ENCODE assay signal across 10 cellular contexts in genomic region chr5:143826909-143827514, GRCh38. TPM values are rescaled to one million over a fixed set of nuclear protein-coding genes. Genes with fewer than 3 reads are reported as not detected.
DNase-seq lines count a peak whose midpoint lies in the region; ATAC-seq and TF ChIP-seq lines count a peak whose summit lies in the region.
"Had no signal": no experiment of that assay in that cellular context is flagged by ENCODE, and none has a peak within 500 bp of the region (broad histone marks: within the 10 kb centered on the region; RNA-seq: fewer than 3 reads in every experiment).

No MANE protein-coding gene starts in this region.

- no peaks in the 10 kb centered on the region for H3F3A ChIP-seq in smooth muscle cell (ENCODE audit: low read depth)

- H3K27ac ChIP-seq in mammary epithelial cell (ENCODE audit: insufficient read depth, low read depth, low read length): no peak overlapping the region
- no peak overlapping the region for H3K27ac ChIP-seq in smooth muscle cell (ENCODE audit: low read depth)
- H3K27ac ChIP-seq: 22Rv1 had no signal

- H3K9ac ChIP-seq in mammary epithelial cell (ENCODE audit: insufficient read depth, low read length) (no peak overlapping the region), smooth muscle cell (ENCODE audit: low read depth) (no peak overlapping the region)

- no TSS peak for BruUV-seq in mammary epithelial cell (replicated peaks; lab: Mats Ljungman, UMichigan)

- no peak overlapping the region for H3K4me2 ChIP-seq in mammary epithelial cell (ENCODE audit: insufficient read depth, low read depth, low read length)
- no peak overlapping the region for H3K4me2 ChIP-seq in smooth muscle cell

- H3K9me3 ChIP-seq in mammary epithelial cell (replicated peaks; ENCODE audit: insufficient read depth, low read length): no peaks in the 10 kb centered on the region
- H3K9me3 ChIP-seq in smooth muscle cell (replicated peaks; ENCODE audit: low read depth): no peaks in the 10 kb centered on the region

- intact Hi-C loops in mammary epithelial cell (cut with micrococcal nuclease): loop anchor here (5.0 to 10.0 kb wide), 6 partner anchors 132 to 905 kb away; no protein-coding TSS in a partner anchor

- H3K4me1 ChIP-seq in mammary epithelial cell (ENCODE audit: insufficient read depth, low read length): no peaks in the 10 kb centered on the region
- no peaks in the 10 kb centered on the region for H3K4me1 ChIP-seq in smooth muscle cell (ENCODE audit: low read depth)

- CTCF ChIA-PET in mammary epithelial cell (lab: Charles Lee; ENCODE audit: low non-redundant PET): interaction anchor here (0.6 kb wide), 1 partner anchor 817 kb away, joined by 3 read pairs; no protein-coding TSS in a partner anchor

- no peaks in the 10 kb centered on the region for H3K79me2 ChIP-seq in mammary epithelial cell (ENCODE audit: insufficient read depth, low read length)
- H3K79me2 ChIP-seq in smooth muscle cell (ENCODE audit: low read depth): no peaks in the 10 kb centered on the region

- no peaks in the 10 kb centered on the region for H3K36me3 ChIP-seq in mammary epithelial cell (ENCODE audit: insufficient read depth, low read length)
- H3K36me3 ChIP-seq in smooth muscle cell (ENCODE audit: low read depth): no peaks in the 10 kb centered on the region

- no peak overlapping the region for H2AFZ ChIP-seq in mammary epithelial cell (ENCODE audit: low read depth, low read length)
- H2AFZ ChIP-seq in smooth muscle cell (ENCODE audit: low read depth): no peak overlapping the region

- peak; percentile 98 for ATAC-seq in HG02610 (IDR thresholded peaks at IDR 0.05; ENCODE audit: unreplicated experiment)

- peak; percentile 6 for DNase-seq in DMS 273 (lab: John Stamatoyannopoulos, UW; ENCODE audit: unreplicated experiment)
- no peak for DNase-seq in DMS 273 treated with DMSO at 0.1 percent for 48 hours (lab: John Stamatoyannopoulos, UW)
- DNase-seq in NCI-H146 (lab: John Stamatoyannopoulos, UW): peak; percentile 46
- peak; percentile 72 for DNase-seq in mammary epithelial cell
- DNase-seq in D341Med (ENCODE audit: low spot score): no peak
- DNase-seq in smooth muscle cell (lab: John Stamatoyannopoulos, UW; ENCODE audit: unreplicated experiment): no peak
- no peak for DNase-seq in epidermal melanocyte (ENCODE audit: insufficient read length, low spot score)

- H3K27me3 ChIP-seq in mammary epithelial cell (ENCODE audit: insufficient read depth, low read length): no peaks in the 10 kb centered on the region
- no peaks in the 10 kb centered on the region for H3K27me3 ChIP-seq in smooth muscle cell (ENCODE audit: low read depth)

- no peak overlapping the region for H3K4me3 ChIP-seq in mammary epithelial cell (replicated peaks in 1 of 3; ENCODE audit: insufficient read depth in 1 of 3, low read depth in 2 of 3, low read length in 3 of 3)
- no peak overlapping the region for H3K4me3 ChIP-seq in smooth muscle cell

- in situ Hi-C loops in mammary epithelial cell (cut with MboI; ENCODE audit: low sequenced_read_pairs in 2 of 2): loop anchor here in 1 of 2 donors (5.0 to 25.0 kb wide), 4 partner anchors 140 to 422 kb away; partner anchors contain the start of gene NR3C1

- TF ChIP-seq CTCF in mammary epithelial cell (conservative IDR thresholded peaks at IDR 0.05 in 1 of 2, IDR thresholded peaks at IDR 0.05 in 1 of 2; ENCODE audit: extremely low read depth in 1 of 2, insufficient read depth in 1 of 2, low read depth in 1 of 2, low read length in 2 of 2) (no peak), smooth muscle cell (IDR thresholded peaks at IDR 0.05; ENCODE audit: borderline replicate concordance, insufficient read depth, poor library complexity, severe bottlenecking) (no peak)

- dilution Hi-C loops in mammary epithelial cell (cut with HindIII; ENCODE audit: low sequenced_read_pairs): no loop called here

- no peaks in the 10 kb centered on the region for H4K20me1 ChIP-seq in mammary epithelial cell (ENCODE audit: insufficient read depth, low read length)
- H4K20me1 ChIP-seq in smooth muscle cell (ENCODE audit: low read depth): no peaks in the 10 kb centered on the region

- WGBS in mammary epithelial cell (ENCODE audit: low coverage, missing lambda C conversion rate): 78% methylated on average over 3 of the region's 3 CpGs
- 81% methylated on average over 3 of the region's 3 CpGs for WGBS in smooth muscle cell (ENCODE audit: low lambda C conversion rate)

RNA-seq across cellular contexts. Expression of gene HMHB1, which starts 15.1 kb away (rescaled TPM):
- total RNA-seq in mammary epithelial cell (not detected), smooth muscle cell (not detected in 2 replicates)
- polyA plus RNA-seq in mammary epithelial cell (not detected), smooth muscle cell (not detected in 2 replicates)
- not detected for polyA minus RNA-seq in mammary epithelial cell
- total RNA-seq: RPMI7951 had no signal

Comparison
In these comparisons a context has a peak if more than half of its experiments do, and no peak if none do; other contexts are left out.
1. DNase-seq: peak in DMS 273 (single experiment), NCI-H146 (single experiment) and mammary epithelial cell (single experiment); none in DMS 273 treated with DMSO at 0.1 percent for 48 hours (single experiment), D341Med (single experiment), smooth muscle cell (single experiment) and epidermal melanocyte (single experiment).